Comparison of ENCODE assay signal across 36 cellular contexts in genomic region chr9:133767008-133767407, GRCh38. TPM values are rescaled to one million over a fixed set of nuclear protein-coding genes. Genes with fewer than 3 reads are reported as not detected.
"Had no signal": no experiment of that assay in that cellular context is flagged by ENCODE, and none has a peak within 500 bp of the region (broad histone marks: within the 10 kb centered on the region; RNA-seq: fewer than 3 reads in every experiment).

No MANE protein-coding gene starts in this region.

- H3K27me3 ChIP-seq: MG63 had no signal

- DNase-seq: Karpas-422, Kasumi-1, MG63, MM.1S, MV-4-11, NCI-H1048, NCI-H1092, NCI-H1092 treated with DMSO at 0.1 percent for 48 hours, NCI-H1105, NCI-H1105 treated with DMSO at 0.1 percent for 48 hours, NCI-H1417, NCI-H1417 treated with DMSO at 0.1 percent for 48 hours, NCI-H1436, NCI-H1436 treated with DMSO at 0.1 percent for 48 hours, NCI-H146, NCI-H1694, NCI-H1694 treated with DMSO at 0.1 percent for 48 hours, NCI-H187, NCI-H187 treated with DMSO at 0.1 percent for 48 hours, NCI-H1930, NCI-H2029, NCI-H2029 treated with DMSO at 0.1 percent for 48 hours, NCI-H2081, NCI-H2081 treated with DMSO at 0.1 percent for 48 hours, NCI-H2107, NCI-H2171, NCI-H2171 treated with DMSO at 0.1 percent for 48 hours, NCI-H2227 treated with DMSO at 0.1 percent for 48 hours, NCI-H226, NCI-H345, NCI-H446, NCI-H446 treated with DMSO at 0.1 percent for 48 hours, NCI-H510A, NCI-H510A treated with DMSO at 0.1 percent for 48 hours, NCI-H524 had no signal

- H3K4me3 ChIP-seq: MG63 had no signal

RNA-seq across cellular contexts. Expression of gene SARDH, which starts 28.9 kb away (rescaled TPM):
- total RNA-seq: MCF 10A had no signal
